1 cellular context compared by ENCODE assay signal in the genomic region with DNA sequence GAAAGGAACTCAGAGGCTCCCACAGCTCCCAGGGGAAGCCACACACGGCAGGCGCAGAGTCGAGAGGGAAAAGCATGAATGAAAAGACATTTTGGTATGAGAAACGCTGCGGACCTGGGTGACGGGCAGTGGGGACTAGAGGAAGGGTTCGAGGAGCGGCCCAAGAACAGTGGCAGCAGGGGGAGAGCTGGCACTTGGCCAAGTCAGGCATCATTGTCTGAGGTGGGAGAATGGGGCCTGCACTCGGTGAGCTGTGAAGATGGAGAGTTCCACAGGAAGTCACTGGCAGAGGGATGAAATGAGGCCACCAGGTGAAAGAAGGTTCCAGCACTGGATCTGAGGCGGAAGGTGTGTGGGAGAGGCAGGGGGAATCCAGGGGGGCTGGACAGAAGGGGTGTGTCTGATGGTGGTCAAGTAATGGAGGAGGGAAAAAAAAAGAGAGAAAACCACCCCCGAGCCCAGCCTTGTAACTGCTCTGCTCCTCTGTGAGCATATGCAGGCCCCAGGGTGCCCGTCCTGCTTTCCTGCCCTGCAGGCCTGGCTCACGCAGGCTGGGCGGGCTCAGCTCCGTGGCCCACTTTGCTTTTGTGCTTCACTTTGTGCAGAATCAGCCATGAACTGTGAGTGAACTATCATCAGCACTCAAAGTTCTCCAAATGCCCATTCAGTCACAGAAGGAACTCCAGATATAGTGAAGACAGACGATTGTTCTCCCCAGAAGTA.
TF ChIP-seq lines count a peak whose summit lies in the region.

No MANE protein-coding gene starts in this region.

TF ChIP-seq in GM23338, 12 proteins besides CTCF, POLR2A, EP300 and RAD21 (continued from another document):
- TF ChIP-seq, protein P1, sequence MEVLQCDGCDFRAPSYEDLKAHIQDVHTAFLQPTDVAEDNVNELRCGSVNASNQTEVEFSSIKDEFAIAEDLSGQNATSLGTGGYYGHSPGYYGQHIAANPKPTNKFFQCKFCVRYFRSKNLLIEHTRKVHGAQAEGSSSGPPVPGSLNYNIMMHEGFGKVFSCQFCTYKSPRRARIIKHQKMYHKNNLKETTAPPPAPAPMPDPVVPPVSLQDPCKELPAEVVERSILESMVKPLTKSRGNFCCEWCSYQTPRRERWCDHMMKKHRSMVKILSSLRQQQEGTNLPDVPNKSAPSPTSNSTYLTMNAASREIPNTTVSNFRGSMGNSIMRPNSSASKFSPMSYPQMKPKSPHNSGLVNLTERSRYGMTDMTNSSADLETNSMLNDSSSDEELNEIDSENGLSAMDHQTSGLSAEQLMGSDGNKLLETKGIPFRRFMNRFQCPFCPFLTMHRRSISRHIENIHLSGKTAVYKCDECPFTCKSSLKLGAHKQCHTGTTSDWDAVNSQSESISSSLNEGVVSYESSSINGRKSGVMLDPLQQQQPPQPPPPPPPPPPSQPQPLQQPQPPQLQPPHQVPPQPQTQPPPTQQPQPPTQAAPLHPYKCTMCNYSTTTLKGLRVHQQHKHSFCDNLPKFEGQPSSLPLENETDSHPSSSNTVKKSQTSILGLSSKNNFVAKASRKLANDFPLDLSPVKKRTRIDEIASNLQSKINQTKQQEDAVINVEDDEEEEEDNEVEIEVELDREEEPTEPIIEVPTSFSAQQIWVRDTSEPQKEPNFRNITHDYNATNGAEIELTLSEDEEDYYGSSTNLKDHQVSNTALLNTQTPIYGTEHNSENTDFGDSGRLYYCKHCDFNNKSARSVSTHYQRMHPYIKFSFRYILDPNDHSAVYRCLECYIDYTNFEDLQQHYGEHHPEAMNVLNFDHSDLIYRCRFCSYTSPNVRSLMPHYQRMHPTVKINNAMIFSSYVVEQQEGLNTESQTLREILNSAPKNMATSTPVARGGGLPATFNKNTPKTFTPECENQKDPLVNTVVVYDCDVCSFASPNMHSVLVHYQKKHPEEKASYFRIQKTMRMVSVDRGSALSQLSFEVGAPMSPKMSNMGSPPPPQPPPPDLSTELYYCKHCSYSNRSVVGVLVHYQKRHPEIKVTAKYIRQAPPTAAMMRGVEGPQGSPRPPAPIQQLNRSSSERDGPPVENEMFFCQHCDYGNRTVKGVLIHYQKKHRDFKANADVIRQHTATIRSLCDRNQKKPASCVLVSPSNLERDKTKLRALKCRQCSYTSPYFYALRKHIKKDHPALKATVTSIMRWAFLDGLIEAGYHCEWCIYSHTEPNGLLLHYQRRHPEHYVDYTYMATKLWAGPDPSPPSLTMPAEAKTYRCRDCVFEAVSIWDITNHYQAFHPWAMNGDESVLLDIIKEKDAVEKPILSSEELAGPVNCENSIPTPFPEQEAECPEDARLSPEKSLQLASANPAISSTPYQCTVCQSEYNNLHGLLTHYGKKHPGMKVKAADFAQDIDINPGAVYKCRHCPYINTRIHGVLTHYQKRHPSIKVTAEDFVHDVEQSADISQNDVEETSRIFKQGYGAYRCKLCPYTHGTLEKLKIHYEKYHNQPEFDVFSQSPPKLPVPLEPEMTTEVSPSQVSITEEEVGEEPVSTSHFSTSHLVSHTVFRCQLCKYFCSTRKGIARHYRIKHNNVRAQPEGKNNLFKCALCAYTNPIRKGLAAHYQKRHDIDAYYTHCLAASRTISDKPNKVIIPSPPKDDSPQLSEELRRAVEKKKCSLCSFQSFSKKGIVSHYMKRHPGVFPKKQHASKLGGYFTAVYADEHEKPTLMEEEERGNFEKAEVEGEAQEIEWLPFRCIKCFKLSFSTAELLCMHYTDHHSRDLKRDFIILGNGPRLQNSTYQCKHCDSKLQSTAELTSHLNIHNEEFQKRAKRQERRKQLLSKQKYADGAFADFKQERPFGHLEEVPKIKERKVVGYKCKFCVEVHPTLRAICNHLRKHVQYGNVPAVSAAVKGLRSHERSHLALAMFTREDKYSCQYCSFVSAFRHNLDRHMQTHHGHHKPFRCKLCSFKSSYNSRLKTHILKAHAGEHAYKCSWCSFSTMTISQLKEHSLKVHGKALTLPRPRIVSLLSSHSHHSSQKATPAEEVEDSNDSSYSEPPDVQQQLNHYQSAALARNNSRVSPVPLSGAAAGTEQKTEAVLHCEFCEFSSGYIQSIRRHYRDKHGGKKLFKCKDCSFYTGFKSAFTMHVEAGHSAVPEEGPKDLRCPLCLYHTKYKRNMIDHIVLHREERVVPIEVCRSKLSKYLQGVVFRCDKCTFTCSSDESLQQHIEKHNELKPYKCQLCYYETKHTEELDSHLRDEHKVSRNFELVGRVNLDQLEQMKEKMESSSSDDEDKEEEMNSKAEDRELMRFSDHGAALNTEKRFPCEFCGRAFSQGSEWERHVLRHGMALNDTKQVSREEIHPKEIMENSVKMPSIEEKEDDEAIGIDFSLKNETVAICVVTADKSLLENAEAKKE (CRISPR knock-in tag; IDR thresholded peaks at IDR 0.05) = no peak
- TF ChIP-seq ZNF114 (CRISPR knock-in tag; IDR thresholded peaks at IDR 0.05) (no peak), ZNF331 (CRISPR knock-in tag; IDR thresholded peaks at IDR 0.05; ENCODE audit: low read depth) (no peak), NANOG (IDR thresholded peaks at IDR 0.05; ENCODE audit: borderline replicate concordance) (no peak), POLR2AphosphoS5 (IDR thresholded peaks at IDR 0.05; ENCODE audit: low read depth) (no peak)
